Comparison of ENCODE assay signal across 19 cellular contexts in genomic region chr22:32745996-32746322, GRCh38. TPM values are rescaled to one million over a fixed set of nuclear protein-coding genes. Genes with fewer than 3 reads are reported as not detected.
DNase-seq lines count a peak whose midpoint lies in the region; ATAC-seq and TF ChIP-seq lines count a peak whose summit lies in the region.
"Had no signal": no experiment of that assay in that cellular context is flagged by ENCODE, and none has a peak within 500 bp of the region (broad histone marks: within the 10 kb centered on the region; RNA-seq: fewer than 3 reads in every experiment).

No MANE protein-coding gene starts in this region.

- H3K27me3 Mint-ChIP-seq in activated naive CD8-positive, alpha-beta T cell treated with anti-CD3 and anti-CD28 coated beads for 36 hours, result peaks cover 16% of the 10 kb centered on the region

- in situ Hi-C loops in GM23248 (cut with MboI), result no loop called here

- H3K9ac ChIP-seq in GM23248 (no peak overlapping the region), adipocyte (ENCODE audit: low read length) (peak overlapping the region; percentile 78)

- intact Hi-C loops in sigmoid colon (cut with DNase I), result no loop called here

- H3F3A ChIP-seq in GM23248 (ENCODE audit: insufficient read depth), result 0 out of 2 replicates have a peak, but pooled peaks cover 12% of the 10 kb centered on the region

- H3K4me1 Mint-ChIP-seq in activated naive CD8-positive, alpha-beta T cell treated with anti-CD3 and anti-CD28 coated beads for 36 hours, result no peaks in the 10 kb centered on the region

- TF ChIP-seq CTCF in hepatocyte (IDR thresholded peaks at IDR 0.05; ENCODE audit: poor library complexity) (no peak), sigmoid colon (IDR thresholded peaks at IDR 0.05) (no peak)

- no peak overlapping the region for H3K27ac Mint-ChIP-seq in activated naive CD8-positive, alpha-beta T cell treated with anti-CD3 and anti-CD28 coated beads for 36 hours
- H3K27ac Mint-ChIP-seq: activated naive CD8-positive, alpha-beta T cell; stimulated activated naive CD8-positive, alpha-beta T cell treated with anti-CD3 and anti-CD28 coated beads, Interleukin-15, amount 100 ng/mL, for 72 hours had no signal

- H3K9me3 Mint-ChIP-seq in activated naive CD8-positive, alpha-beta T cell treated with anti-CD3 and anti-CD28 coated beads for 36 hours, result no peaks in the 10 kb centered on the region
- H3K9me3 Mint-ChIP-seq: stimulated activated naive CD8-positive, alpha-beta T cell treated with anti-CD3 and anti-CD28 coated beads, Interleukin-15, amount 100 ng/mL, for 72 hours had no signal

- H3K27ac ChIP-seq in GM23248, result peak overlapping the region; percentile 34; the same call in 1 of the 2 replicates
- H3K27ac ChIP-seq in hepatocyte, result peak overlapping the region; percentile 80
- H3K27ac ChIP-seq in sigmoid colon, result peak overlapping the region in 3 of 4 donors; percentile 34 to 43 (median 37)
- H3K27ac ChIP-seq: VCaP had no signal

- no peaks in the 10 kb centered on the region for H4K20me1 ChIP-seq in GM23248 (ENCODE audit: insufficient read depth)
- no peaks in the 10 kb centered on the region for H4K20me1 ChIP-seq in hepatocyte (ENCODE audit: insufficient read depth, poor library complexity, severe bottlenecking)

- H3K36me3 ChIP-seq in GM23248 (ENCODE audit: low read depth) (no peaks in the 10 kb centered on the region), adipocyte (ENCODE audit: control insufficient read depth, insufficient read depth, low read length, severe bottlenecking) (no peaks in the 10 kb centered on the region), hepatocyte (replicated peaks; ENCODE audit: insufficient read depth, low read depth) (no peaks in the 10 kb centered on the region), sigmoid colon (no peaks in the 10 kb centered on the region)

- 0 out of 2 replicates have a peak overlapping the region, but pooled peaks have one; percentile 70 for H2AFZ ChIP-seq in GM23248
- peak overlapping the region; percentile 31 for H2AFZ ChIP-seq in hepatocyte

- H3K27me3 ChIP-seq in GM23248 (replicated peaks; ENCODE audit: insufficient read depth) (no peaks in the 10 kb centered on the region), adipocyte (replicated peaks; ENCODE audit: control insufficient read depth, insufficient read depth, low read length) (no peaks in the 10 kb centered on the region), hepatocyte (no peaks in the 10 kb centered on the region), sigmoid colon (peaks cover 0 to 8% (median 0%) of the 10 kb centered on the region in 3 donors)

- WGBS in GM23248 (ENCODE audit: low coverage in 1 of 2, low lambda C conversion rate in 2 of 2, missing lambda C conversion rate in 2 of 2), 2 experiments, result 86 to 94% methylated on average over 3 of the region's 3 CpGs
- 59% methylated on average over 3 of the region's 3 CpGs for WGBS in hepatocyte (ENCODE audit: low lambda C conversion rate, missing lambda C conversion rate)
- 90 to 93% methylated on average over 3 of the region's 3 CpGs for WGBS in sigmoid colon, 2 donors

- TF ChIP-seq POLR2A in sigmoid colon (IDR thresholded peaks at IDR 0.05), result no peak

- H3K9me2 ChIP-seq in GM23248 (ENCODE audit: insufficient read depth) (no peaks in the 10 kb centered on the region), hepatocyte (replicated peaks; ENCODE audit: insufficient read depth) (no peaks in the 10 kb centered on the region)

- H3K79me2 ChIP-seq in GM23248 (ENCODE audit: insufficient read depth) (no peaks in the 10 kb centered on the region), hepatocyte (no peaks in the 10 kb centered on the region)

- ATAC-seq in HG02970 (IDR thresholded peaks at IDR 0.05; ENCODE audit: low FRiP score, unreplicated experiment), result no peak
- ATAC-seq in HG03280 (IDR thresholded peaks at IDR 0.05; ENCODE audit: unreplicated experiment), result no peak
- ATAC-seq: K562; SK-N-SH treated with all-trans-retinoic acid at 6 μM for 48 hours; stimulated activated naive CD8-positive, alpha-beta T cell treated with anti-CD3 and anti-CD28 coated beads, Interleukin-15, amount 100 ng/mL, for 72 hours had no signal

- DNase-seq in GM23248 (no peak), adipocyte (ENCODE audit: low read depth) (no peak), hepatocyte (ENCODE audit: low spot score) (no peak), sigmoid colon (no peak), CD1c-positive myeloid dendritic cell (ENCODE audit: extremely low spot score) (no peak)
- no peak for DNase-seq in activated naive CD8-positive, alpha-beta T cell treated with anti-CD3 and anti-CD28 coated beads for 36 hours
- DNase-seq: C1 segment of cervical spinal cord; GOT3; head of caudate nucleus; MM.1S; NCI-H1436; NCI-H524; stimulated activated naive CD8-positive, alpha-beta T cell treated with anti-CD3 and anti-CD28 coated beads, Interleukin-15, amount 100 ng/mL, for 72 hours had no signal

- H3K4me3 ChIP-seq in GM23248 (peak overlapping the region; percentile 57; the same call in 1 of the 2 replicates), adipocyte (ENCODE audit: low read length) (peak overlapping the region; percentile 40), hepatocyte (no peak overlapping the region), sigmoid colon (no peak overlapping the region)
- H3K4me3 ChIP-seq: K562 had no signal

- H3K9me3 ChIP-seq in GM23248 (ENCODE audit: low read depth) (no peaks in the 10 kb centered on the region), adipocyte (ENCODE audit: control insufficient read depth, low read length) (no peaks in the 10 kb centered on the region), hepatocyte (ENCODE audit: low read depth) (no peaks in the 10 kb centered on the region), sigmoid colon (no peaks in the 10 kb centered on the region)

- no peaks in the 10 kb centered on the region for H3K36me3 Mint-ChIP-seq in activated naive CD8-positive, alpha-beta T cell treated with anti-CD3 and anti-CD28 coated beads for 36 hours
- H3K36me3 Mint-ChIP-seq: activated naive CD8-positive, alpha-beta T cell had no signal

- TF ChIP-seq EP300 in sigmoid colon (IDR thresholded peaks at IDR 0.05), result no peak

- H3K4me2 ChIP-seq in GM23248 (ENCODE audit: unreplicated experiment) (peak overlapping the region; percentile 78), hepatocyte (peak overlapping the region; percentile 71)

- H3K4me1 ChIP-seq in GM23248 (ENCODE audit: insufficient read depth), result peaks cover 18% of the 10 kb centered on the region
- H3K4me1 ChIP-seq in adipocyte (ENCODE audit: control insufficient read depth, insufficient read depth, low read length), result peaks cover 30% of the 10 kb centered on the region
- peaks cover 20% of the 10 kb centered on the region for H3K4me1 ChIP-seq in hepatocyte (ENCODE audit: insufficient read depth)
- H3K4me1 ChIP-seq in sigmoid colon, result peaks cover 0 to 16% (median 5%) of the 10 kb centered on the region in 4 donors

- H3K4me3 Mint-ChIP-seq in activated naive CD8-positive, alpha-beta T cell treated with anti-CD3 and anti-CD28 coated beads for 36 hours, result no peak overlapping the region
- H3K4me3 Mint-ChIP-seq: activated naive CD8-positive, alpha-beta T cell; stimulated activated naive CD8-positive, alpha-beta T cell treated with anti-CD3 and anti-CD28 coated beads, Interleukin-15, amount 100 ng/mL, for 72 hours had no signal

RNA-seq across cellular contexts. Expression of gene TIMP3, which starts 55.5 kb away (rescaled TPM):
- total RNA-seq in GM23248 (2014; rRNA removed; shearing (Covaris generic)), result 1,244 and 1,254 TPM in 2 replicates
- polyA plus RNA-seq in GM23248 (2016; fragmentation: Nextera tagmentation; extraction: Ambion mirVana) (1,465 and 1,490 TPM in 2 replicates), hepatocyte (76.6 and 91.6 TPM in 2 replicates), sigmoid colon (10 to 100 TPM in 2 of 3 donors, 1 to 10 TPM in 1; 4.6 to 40.0 (median 10.2) TPM)
- total RNA-seq in hepatocyte (92.3 and 96.1 TPM in 2 replicates), sigmoid colon (100 to 1,000 TPM; 120 to 295 (median 205) TPM)
- total RNA-seq in activated naive CD8-positive, alpha-beta T cell treated with anti-CD3 and anti-CD28 coated beads for 36 hours, result under 1 TPM; 0.08 to 0.14 TPM

Comparison
In these comparisons a context has a peak if more than half of its experiments do, and no peak if none do; other contexts are left out.
1. H3K4me3 ChIP-seq: peak in GM23248 (single experiment) and adipocyte (single experiment); none in hepatocyte (single experiment) and sigmoid colon (0 of 4).
2. RNA of gene TIMP3, which starts 55.5 kb away (total RNA-seq): 1,244 to 1,254 TPM in GM23248, 120 to 295 TPM in sigmoid colon and 92.3 to 96.1 TPM in hepatocyte; 0.08 to 0.14 TPM in activated naive CD8-positive, alpha-beta T cell treated with anti-CD3 and anti-CD28 coated beads for 36 hours; every median in the first group is over 10 times any median in the second.
3. Peak in every context shown above with its lines, with median percentiles within 50 percentile points of each other: H3K27ac ChIP-seq.